Comparison of ENCODE assay signal across 1 cellular context in genomic region chr3:21500834-21501233, GRCh38.
TF ChIP-seq lines count a peak whose summit lies in the region.

No MANE protein-coding gene starts in this region.

TF ChIP-seq in WTC11, 78 proteins besides CTCF, POLR2A, EP300 and RAD21 (continued from another document):
- TF ChIP-seq AR (CRISPR knock-in tag; IDR thresholded peaks at IDR 0.05) (no peak), ETV6 (CRISPR knock-in tag; IDR thresholded peaks at IDR 0.05) (no peak), ATF6 (CRISPR knock-in tag; IDR thresholded peaks at IDR 0.05) (no peak), GRHL2 (CRISPR knock-in tag; IDR thresholded peaks at IDR 0.05; ENCODE audit: insufficient replicate concordance, severe bottlenecking) (no peak), NFYB (CRISPR knock-in tag; conservative IDR thresholded peaks at IDR 0.05; ENCODE audit: low read depth) (no peak)
